In the genomic region with DNA sequence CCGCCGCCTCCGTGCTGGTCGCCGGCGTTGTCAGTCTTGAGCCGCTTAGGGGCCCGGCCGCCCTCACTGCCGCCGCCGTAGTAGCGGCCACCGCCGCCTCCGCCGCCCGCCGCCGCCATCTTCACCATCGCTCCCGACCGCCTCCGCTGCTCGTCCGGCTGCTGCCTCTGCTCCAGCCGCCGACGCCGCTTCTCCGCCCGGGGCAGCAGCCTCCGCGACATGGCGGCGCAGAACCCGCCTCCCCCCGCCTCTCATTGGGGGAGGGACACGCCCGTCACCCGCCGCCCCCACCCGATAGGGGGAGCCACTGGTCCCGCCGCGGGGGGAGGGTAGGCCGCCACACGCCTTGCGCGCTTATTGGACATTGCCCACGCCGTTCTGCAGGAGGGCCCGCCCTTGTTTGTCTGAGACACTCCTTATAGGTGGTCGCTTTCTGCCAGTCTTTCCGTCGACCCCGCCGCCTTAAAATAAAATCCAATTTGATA, we compare ENCODE assay signal across 8 cellular contexts. TPM values are rescaled to one million over a fixed set of nuclear protein-coding genes. Genes with fewer than 3 reads are reported as not detected.
A peak's percentile ranks its signal among the peaks of the same experiment; 100 is the strongest.
DNase-seq lines count a peak whose midpoint lies in the region; ATAC-seq and TF ChIP-seq lines count a peak whose summit lies in the region.

Gene HNRNPL (minus strand): TSS at position 241 of the 485 bp plus-strand sequence. CDS start 20 bp downstream, at position 221.

- peaks cover 52% of the 10 kb centered on the region for H3K4me1 Mint-ChIP-seq in CD8-positive, alpha-beta T cell (ENCODE audit: low read depth)

- peak; percentile 21 for TF ChIP-seq CTCF in CD8-positive, alpha-beta T cell (IDR thresholded peaks at IDR 0.05)
- TF ChIP-seq CTCF in fibroblast of the aortic adventitia (IDR thresholded peaks at IDR 0.05; ENCODE audit: insufficient read depth, low read length), result peak; percentile 54
- TF ChIP-seq CTCF in omental fat pad (IDR thresholded peaks at IDR 0.05), result peak in 2 of 3 donors; percentile 26 to 40

- ATAC-seq in CD8-positive, alpha-beta T cell, result peak; percentile 68
- peak; percentile 55 for ATAC-seq in GM21515 (IDR thresholded peaks at IDR 0.05; ENCODE audit: unreplicated experiment)
- peak; percentile 86 for ATAC-seq in omental fat pad (ENCODE audit: low FRiP score)

- H3K27ac ChIP-seq in CD8-positive, alpha-beta T cell (ENCODE audit: low read depth, low read length), result peak within 1 kb of the TSS; percentile 85

- H3K27ac Mint-ChIP-seq in CD8-positive, alpha-beta T cell, result peak within 1 kb of the TSS; percentile 99

- H3K4me3 ChIP-seq in CD8-positive, alpha-beta T cell (ENCODE audit: low read depth, low read length), result peak within 1 kb of the TSS; percentile 70
- H3K4me3 ChIP-seq in Jurkat, Clone E6-1 (ENCODE audit: low read length), result peak within 1 kb of the TSS; percentile 94
- peak within 1 kb of the TSS; percentile 84 for H3K4me3 ChIP-seq in fibroblast of the aortic adventitia (ENCODE audit: low read depth, low read length)

- no peaks in the 10 kb centered on the region for H3K9me3 ChIP-seq in CD8-positive, alpha-beta T cell (ENCODE audit: low read length)

- intact Hi-C loops in CD8-positive, alpha-beta T cell (cut with DNase I, micrococcal nuclease), result loop anchor here (1.0 to 10.0 kb wide), 12 partner anchors 18 to 1868 kb away; partner anchors contain the start of genes ACTN4 (in 2 of the 2), ECH1 (in 2 of the 2), NFKBIB (in 2 of the 2) and SAMD4B (in 2 of the 2)

- H3K36me3 Mint-ChIP-seq in CD8-positive, alpha-beta T cell, result peaks cover 52% of the 10 kb centered on the region

- no peaks in the 10 kb centered on the region for H3K27me3 ChIP-seq in CD8-positive, alpha-beta T cell (ENCODE audit: insufficient read depth, low read length)

- H3K27me3 Mint-ChIP-seq in CD8-positive, alpha-beta T cell (ENCODE audit: low read depth), result no peaks in the 10 kb centered on the region

- peak within 1 kb of the TSS; percentile 97 for H3K4me3 Mint-ChIP-seq in CD8-positive, alpha-beta T cell

- peaks cover 35% of the 10 kb centered on the region for H3K36me3 ChIP-seq in CD8-positive, alpha-beta T cell (ENCODE audit: insufficient read depth, low read length)

- POLR2A ChIA-PET in CD8-positive, alpha-beta T cell (lab: Charles Lee), result interaction anchor here (0.8 to 2.1 kb wide), 16 partner anchors 8 to 475 kb away, joined by 3 to 27 read pairs (median 4); partner anchors contain the start of genes ECH1, EIF3K, MRPS12 and NFKBIB

- no peaks in the 10 kb centered on the region for H3K9me3 Mint-ChIP-seq in CD8-positive, alpha-beta T cell

- CTCF ChIA-PET in CD8-positive, alpha-beta T cell (lab: Charles Lee), result interaction anchor here (1.2 to 1.8 kb wide), 2 partner anchors 18 to 19 kb away, joined by 3 to 5 read pairs; no protein-coding TSS in a partner anchor

- peaks cover 55% of the 10 kb centered on the region for H3K4me1 ChIP-seq in CD8-positive, alpha-beta T cell (ENCODE audit: insufficient read depth, low read length)

- DNase-seq in CD8-positive, alpha-beta T cell, result peak in 6 of 7 experiments; percentile 98 to 100 (median 99)
- no peak for DNase-seq in Jurkat, Clone E6-1 (ENCODE audit: low read depth, low spot score)
- peak; percentile 99 for DNase-seq in activated T-cell treated with anti-CD3 and anti-CD28 coated beads, Interleukin-2, amount 50 U/mL, for 48 hours
- no peak for DNase-seq in fibroblast of the aortic adventitia (ENCODE audit: low read depth)
- peak; percentile 94 for DNase-seq in omental fat pad (ENCODE audit: low spot score)
- DNase-seq in NCI-H1417 treated with DMSO at 0.1 percent for 48 hours (lab: John Stamatoyannopoulos, UW), result no peak
- DNase-seq in NCI-H748 treated with DMSO at 0.1 percent for 48 hours (lab: John Stamatoyannopoulos, UW), result no peak

RNA-seq across cellular contexts. Expression of gene HNRNPL, which starts in this region (rescaled TPM):
- 100 to 1,000 TPM; 615 to 625 TPM for total RNA-seq in CD8-positive, alpha-beta T cell
- 688 TPM for polyA plus RNA-seq in Jurkat, Clone E6-1 (2012; ENCODE audit: insufficient read depth, insufficient read length)
- 122 and 254 TPM in 2 replicates for total RNA-seq in fibroblast of the aortic adventitia (ENCODE audit: low replicate concordance)
- 100 to 1,000 TPM; 138 to 180 (median 169) TPM for total RNA-seq in omental fat pad

Comparison
In these comparisons a context has a peak if more than half of its experiments do, and no peak if none do; other contexts are left out.
1. DNase-seq: peak in CD8-positive, alpha-beta T cell (6 of 7), activated T-cell treated with anti-CD3 and anti-CD28 coated beads, Interleukin-2, amount 50 U/mL, for 48 hours (2 of 2) and omental fat pad (single experiment); none in Jurkat, Clone E6-1 (single experiment), fibroblast of the aortic adventitia (single experiment), NCI-H1417 treated with DMSO at 0.1 percent for 48 hours (single experiment) and NCI-H748 treated with DMSO at 0.1 percent for 48 hours (single experiment).
2. Peak in every context shown above with its lines, with median percentiles within 50 percentile points of each other: ATAC-seq, H3K4me3 ChIP-seq and CTCF ChIP-seq.